Comparison of ENCODE assay signal across 8 cellular contexts in genomic region chr11:72113170-72113808, GRCh38. TPM values are rescaled to one million over a fixed set of nuclear protein-coding genes. Genes with fewer than 3 reads are reported as not detected.
DNase-seq lines count a peak whose midpoint lies in the region; TF ChIP-seq lines count a peak whose summit lies in the region.

No MANE protein-coding gene starts in this region.

- peaks cover 13% of the 10 kb centered on the region for H3K36me3 Mint-ChIP-seq in endothelial cell (ENCODE audit: low read depth, unreplicated experiment)

- TF ChIP-seq CTCF in OCI-LY7 (conservative IDR thresholded peaks at IDR 0.05; ENCODE audit: low read length) (no peak), endothelial cell (IDR thresholded peaks at IDR 0.05; ENCODE audit: unreplicated experiment) (no peak), parathyroid adenoma (IDR thresholded peaks at IDR 0.05) (no peak)

- H3K27me3 Mint-ChIP-seq in endothelial cell (ENCODE audit: unreplicated experiment), result peaks cover 18% of the 10 kb centered on the region

- H3K4me3 ChIP-seq in OCI-LY7 (ENCODE audit: low read depth, low read length, poor library complexity, severe bottlenecking) (peak overlapping the region; percentile 76), parathyroid adenoma (ENCODE audit: low read depth, low read length) (peak overlapping the region; percentile 92)

- H3K4me2 ChIP-seq in OCI-LY7 (ENCODE audit: low read length) (peak overlapping the region; percentile 86), parathyroid adenoma (ENCODE audit: low read length) (peak overlapping the region; percentile 93)

- no peaks in the 10 kb centered on the region for H3K9me2 ChIP-seq in OCI-LY7 (ENCODE audit: insufficient read depth, low read length)

- H3K9me3 ChIP-seq in OCI-LY7 (ENCODE audit: low read length), result no peaks in the 10 kb centered on the region
- H3K9me3 ChIP-seq in parathyroid adenoma (ENCODE audit: control insufficient read depth, low read length), result no peaks in the 10 kb centered on the region

- peak overlapping the region; percentile 96 for H3K4me3 Mint-ChIP-seq in endothelial cell (ENCODE audit: unreplicated experiment)

- H3K4me1 ChIP-seq in OCI-LY7 (ENCODE audit: insufficient read depth, low read length, poor library complexity, severe bottlenecking) (peaks cover 19% of the 10 kb centered on the region), parathyroid adenoma (peaks cover 11% of the 10 kb centered on the region)

- H3K79me2 ChIP-seq in OCI-LY7 (ENCODE audit: insufficient read depth, low read depth, low read length), result no peaks in the 10 kb centered on the region; the same call in 1 of the 2 replicates
- H3K79me2 ChIP-seq in parathyroid adenoma, result no peaks in the 10 kb centered on the region

- H3K9me3 Mint-ChIP-seq in endothelial cell (ENCODE audit: unreplicated experiment), result no peaks in the 10 kb centered on the region

- no peaks in the 10 kb centered on the region for H4K20me1 ChIP-seq in OCI-LY7 (ENCODE audit: insufficient read depth, low read length)

- H3K36me3 ChIP-seq in OCI-LY7 (ENCODE audit: insufficient read depth, low read length) (peaks cover 8% of the 10 kb centered on the region; the same call in 1 of the 2 replicates), parathyroid adenoma (ENCODE audit: control insufficient read depth, insufficient read depth, low read length) (no peaks in the 10 kb centered on the region)

- CTCF ChIA-PET in OCI-LY7 (lab: Charles Lee; ENCODE audit: unreplicated experiment), result interaction anchor here (1.2 kb wide), 1 partner anchor 88 kb away, joined by 5 read pairs; no protein-coding TSS in a partner anchor

- intact Hi-C loops in OCI-LY7 (cut with micrococcal nuclease; ENCODE audit: unreplicated experiment), result no loop called here

- peaks cover 7% of the 10 kb centered on the region for H3K4me1 Mint-ChIP-seq in endothelial cell (ENCODE audit: unreplicated experiment)

- H3K9ac ChIP-seq in parathyroid adenoma, result no peak overlapping the region

- peak overlapping the region; percentile 78 for H3K27ac ChIP-seq in OCI-LY7 (ENCODE audit: low read depth, low read length, poor library complexity, severe bottlenecking)
- peak overlapping the region; percentile 99 for H3K27ac ChIP-seq in parathyroid adenoma

- H3K27me3 ChIP-seq in parathyroid adenoma (ENCODE audit: control insufficient read depth, insufficient read depth, low read length), result no peaks in the 10 kb centered on the region

- POLR2A ChIA-PET in OCI-LY7 (lab: Charles Lee), result interaction anchor here (1.0 to 1.6 kb wide), 3 partner anchors 12 to 182 kb away, joined by 3 to 6 read pairs (median 4); no protein-coding TSS in a partner anchor

- peak overlapping the region; percentile 100 for H3K27ac Mint-ChIP-seq in endothelial cell (ENCODE audit: unreplicated experiment)

- DNase-seq in EL, result peak; percentile 95
- DNase-seq in OCI-LY7 (ENCODE audit: low spot score), result no peak
- DNase-seq in endothelial cell (ENCODE audit: low spot score), result no peak
- no peak for DNase-seq in NCI-H510A treated with DMSO at 0.1 percent for 48 hours (lab: John Stamatoyannopoulos, UW)
- no peak for DNase-seq in HUDEP-2 (lab: John Stamatoyannopoulos, UW; ENCODE audit: unreplicated experiment in 76 of 76)
- DNase-seq in effector CD4-positive, alpha-beta T cell, result no peak
- DNase-seq in NCI-H748 (lab: John Stamatoyannopoulos, UW; ENCODE audit: unreplicated experiment), result no peak

- BruUV-seq in OCI-LY7 (replicated peaks; lab: Mats Ljungman, UMichigan), result TSS peak; percentile 99

- peak overlapping the region; percentile 60; the same call in 1 of the 2 replicates for H2AFZ ChIP-seq in OCI-LY7 (ENCODE audit: low read length)
- peak overlapping the region; percentile 85 for H2AFZ ChIP-seq in parathyroid adenoma

RNA-seq across cellular contexts. Expression of gene ANAPC15, which starts 0.8 kb away (rescaled TPM):
- total RNA-seq in OCI-LY7 (2014; rRNA removed; shearing (Covaris generic)), result 48.2 and 77.7 TPM in 2 replicates
- total RNA-seq in OCI-LY7 (2022) (61.2 and 62.4 TPM in 2 replicates), endothelial cell (ENCODE audit: unreplicated experiment) (36.5 TPM)

RNA-seq across cellular contexts. Expression of gene TOMT, which starts 7.6 kb away (rescaled TPM):
- total RNA-seq in OCI-LY7 (2014; rRNA removed; shearing (Covaris generic)), result not detected in 2 replicates
- not detected in 2 replicates for total RNA-seq in OCI-LY7 (2022)
- not detected for total RNA-seq in endothelial cell (ENCODE audit: unreplicated experiment)

RNA-seq across cellular contexts. Expression of gene LAMTOR1, which starts 10.2 kb away (rescaled TPM):
- total RNA-seq in OCI-LY7 (2014; rRNA removed; shearing (Covaris generic)), result 50.7 and 64.1 TPM in 2 replicates
- total RNA-seq in OCI-LY7 (2022) (58.6 and 61.8 TPM in 2 replicates), endothelial cell (ENCODE audit: unreplicated experiment) (105 TPM)

RNA-seq across cellular contexts. Expression of gene FOLR3, which starts 22.2 kb away (rescaled TPM):
- not detected in 2 replicates for total RNA-seq in OCI-LY7 (2014; rRNA removed; shearing (Covaris generic))
- total RNA-seq in OCI-LY7 (2022) (not detected in 2 replicates), endothelial cell (ENCODE audit: unreplicated experiment) (not detected)

RNA-seq across cellular contexts. Expression of gene LRRC51, which starts 32.6 kb away (rescaled TPM):
- 15.3 and 21.1 TPM in 2 replicates for total RNA-seq in OCI-LY7 (2014; rRNA removed; shearing (Covaris generic))
- total RNA-seq in OCI-LY7 (2022) (9.9 and 10.8 TPM in 2 replicates), endothelial cell (ENCODE audit: unreplicated experiment) (5.8 TPM)
